8 cellular contexts compared by ENCODE assay signal in the genomic region with DNA sequence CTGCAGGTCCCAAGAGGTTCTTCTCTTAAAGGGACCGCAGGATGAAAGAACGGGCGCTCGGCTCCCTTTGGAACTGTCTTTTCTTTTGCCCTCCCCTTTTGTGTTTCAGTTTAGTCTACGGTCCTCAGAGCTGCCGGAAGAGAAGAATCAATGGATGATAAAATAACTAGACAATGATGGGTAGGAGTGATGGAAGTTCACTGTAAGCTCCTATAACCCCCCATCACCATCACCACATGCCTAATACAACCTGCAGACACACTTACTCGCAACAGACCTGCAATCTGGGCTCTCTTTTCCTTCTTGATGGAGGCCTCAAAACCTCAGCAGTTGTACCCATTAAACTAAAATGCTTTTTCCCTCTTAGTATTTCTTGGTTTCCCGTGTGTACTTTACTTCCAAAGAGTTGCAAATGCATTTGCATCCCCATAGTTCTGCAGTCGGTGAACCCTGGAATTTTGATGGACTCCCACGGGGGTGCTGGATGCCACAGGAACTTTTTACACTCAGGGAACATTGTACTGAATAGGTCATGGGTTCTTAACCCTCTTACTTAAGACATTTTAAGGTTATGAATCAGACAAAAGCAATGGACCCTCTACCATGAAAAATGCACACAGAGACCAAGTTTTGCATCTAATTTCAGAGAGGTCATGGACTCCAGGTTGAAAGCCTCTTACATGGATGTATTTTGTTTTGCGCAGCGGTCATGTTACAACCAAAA. TPM values are rescaled to one million over a fixed set of nuclear protein-coding genes. Genes with fewer than 3 reads are reported as not detected.
DNase-seq lines count a peak whose midpoint lies in the region; ATAC-seq, FAIRE-seq and TF ChIP-seq lines count a peak whose summit lies in the region.

No MANE protein-coding gene starts in this region.

- H3K4me3 Mint-ChIP-seq in activated naive CD4-positive, alpha-beta T cell treated with anti-CD3 and anti-CD28 coated beads, Interleukin-2, amount 50 U/mL, for 24 hours: peak overlapping the region; percentile 94
- H3K4me3 Mint-ChIP-seq in activated CD8-positive, alpha-beta T cell treated with anti-CD3 and anti-CD28 coated beads for 36 hours: peak overlapping the region; percentile 96

- H3K27ac ChIP-seq in keratinocyte (ENCODE audit: control insufficient read depth, insufficient read depth, low read length) (peak overlapping the region; percentile 99), transverse colon (peak overlapping the region; percentile 87 to 96 (median 90))

- peak overlapping the region; percentile 27 to 84 (median 74) for H3K4me3 ChIP-seq in keratinocyte (ENCODE audit: control insufficient read depth in 2 of 3, extremely low read depth in 1 of 3, insufficient read depth in 2 of 3, low read depth in 1 of 3, low read length in 3 of 3)
- peak overlapping the region in 3 of 4 donors; percentile 51 to 61 (median 53) for H3K4me3 ChIP-seq in transverse colon

- H3K27me3 Mint-ChIP-seq in activated naive CD4-positive, alpha-beta T cell treated with anti-CD3 and anti-CD28 coated beads, Interleukin-2, amount 50 U/mL, for 24 hours: no peaks in the 10 kb centered on the region
- H3K27me3 Mint-ChIP-seq in activated CD8-positive, alpha-beta T cell treated with anti-CD3 and anti-CD28 coated beads for 36 hours: no peaks in the 10 kb centered on the region

- H3K36me3 ChIP-seq in keratinocyte (ENCODE audit: control insufficient read depth in 2 of 2, extremely low read depth in 1 of 2, insufficient read depth in 2 of 2, low read length in 2 of 2) (peaks cover 15 to 20% of the 10 kb centered on the region in 2 experiments), transverse colon (peaks cover 0 to 8% (median 0%) of the 10 kb centered on the region in 4 donors)

- TF ChIP-seq POLR2A in transverse colon (IDR thresholded peaks at IDR 0.05): no peak

- CTCF ChIA-PET in activated CD8-positive, alpha-beta T cell treated with anti-CD3 and anti-CD28 coated beads for 36 hours (lab: Charles Lee): interaction anchor here (1.0 to 1.1 kb wide), 2 partner anchors 20 to 246 kb away, joined by 3 read pairs; no protein-coding TSS in a partner anchor

- TF ChIP-seq EP300 in transverse colon (IDR thresholded peaks at IDR 0.05; ENCODE audit: low read depth): no peak

- POLR2A ChIA-PET in activated CD8-positive, alpha-beta T cell treated with anti-CD3 and anti-CD28 coated beads for 36 hours (lab: Charles Lee): interaction anchor here (0.8 to 1.6 kb wide), 8 partner anchors 9 to 66 kb away, joined by 3 to 6 read pairs (median 3); a partner anchor contains a TSS

- dilution Hi-C loops in keratinocyte (cut with MboI; ENCODE audit: extremely low pct_ligation_motif_present, low sequenced_read_pairs): no loop called here

- peak overlapping the region; percentile 68 for H3K4me2 ChIP-seq in keratinocyte (ENCODE audit: control insufficient read depth, extremely low read depth, insufficient read depth, low read depth, low read length)

- H2AFZ ChIP-seq in keratinocyte (ENCODE audit: control insufficient read depth, low read length): peak overlapping the region; percentile 75

- H3K27ac Mint-ChIP-seq in activated naive CD4-positive, alpha-beta T cell treated with anti-CD3 and anti-CD28 coated beads, Interleukin-2, amount 50 U/mL, for 24 hours: peak overlapping the region; percentile 99
- H3K27ac Mint-ChIP-seq in activated CD8-positive, alpha-beta T cell treated with anti-CD3 and anti-CD28 coated beads for 36 hours: peak overlapping the region; percentile 94

- WGBS in transverse colon (ENCODE audit: low coverage in 1 of 2), 2 donors: 32 to 42% methylated on average over 5 to 12 of the region's 12 CpGs

- H3K79me2 ChIP-seq in keratinocyte (ENCODE audit: control insufficient read depth, insufficient read depth, low read length): no peaks in the 10 kb centered on the region

- H4K20me1 ChIP-seq in keratinocyte (ENCODE audit: control insufficient read depth, extremely low read depth, insufficient read depth, low read length): no peaks in the 10 kb centered on the region

- H3K4me1 ChIP-seq in keratinocyte (ENCODE audit: control insufficient read depth, extremely low read depth, insufficient read depth, low read length) (peaks cover 4% of the 10 kb centered on the region), transverse colon (peaks cover 0 to 17% (median 12%) of the 10 kb centered on the region in 4 donors)

- no peaks in the 10 kb centered on the region for H3K9me3 ChIP-seq in keratinocyte (ENCODE audit: control insufficient read depth, low read depth, low read length)
- H3K9me3 ChIP-seq in transverse colon: no peaks in the 10 kb centered on the region

- H3K4me1 Mint-ChIP-seq in activated naive CD4-positive, alpha-beta T cell treated with anti-CD3 and anti-CD28 coated beads, Interleukin-2, amount 50 U/mL, for 24 hours: peaks cover 45% of the 10 kb centered on the region
- H3K4me1 Mint-ChIP-seq in activated CD8-positive, alpha-beta T cell treated with anti-CD3 and anti-CD28 coated beads for 36 hours (ENCODE audit: low read depth): peaks cover 30% of the 10 kb centered on the region

- ATAC-seq in activated CD8-positive, alpha-beta T cell treated with anti-CD3 and anti-CD28 coated beads for 36 hours: peak; percentile 9
- ATAC-seq in HG03460 (IDR thresholded peaks at IDR 0.05; ENCODE audit: unreplicated experiment): no peak

- in situ Hi-C loops in transverse colon (cut with MboI; ENCODE audit: low pct_ligation_motif_present in 1 of 4, low pct_unique_long_range_greater_than_20kb in 1 of 4, low sequenced_read_pairs in 3 of 4): no loop called here

- H3K9me1 ChIP-seq in keratinocyte (ENCODE audit: control insufficient read depth, extremely low read depth, insufficient read depth, low read length): no peaks in the 10 kb centered on the region

- H3K36me3 Mint-ChIP-seq in activated naive CD4-positive, alpha-beta T cell treated with anti-CD3 and anti-CD28 coated beads, Interleukin-2, amount 50 U/mL, for 24 hours: peaks cover 8% of the 10 kb centered on the region
- H3K36me3 Mint-ChIP-seq in activated CD8-positive, alpha-beta T cell treated with anti-CD3 and anti-CD28 coated beads for 36 hours (ENCODE audit: low read depth): peaks cover 27% of the 10 kb centered on the region

- peak overlapping the region; percentile 98 for H3K9ac ChIP-seq in keratinocyte (ENCODE audit: control insufficient read depth, extremely low read depth, insufficient read depth, low read length)

- FAIRE-seq in keratinocyte (lab: Jason Lieb, UNC): no peak

- DNase-seq in activated naive CD4-positive, alpha-beta T cell (lab: John Stamatoyannopoulos, UW): no peak
- no peak for DNase-seq in activated CD8-positive, alpha-beta T cell treated with anti-CD3 and anti-CD28 coated beads for 36 hours
- DNase-seq in keratinocyte (ENCODE audit: low read depth, low spot score) (no peak), transverse colon (no peak), AG08396 (ENCODE audit: low spot score) (no peak), anterior cingulate cortex (lab: John Stamatoyannopoulos, UW) (no peak)

- intact Hi-C loops in activated CD8-positive, alpha-beta T cell treated with anti-CD3 and anti-CD28 coated beads for 36 hours (cut with micrococcal nuclease): no loop called here
- intact Hi-C loops in transverse colon (cut with DNase I; ENCODE audit: low total_unique reads): no loop called here

- H3K9me3 Mint-ChIP-seq in activated naive CD4-positive, alpha-beta T cell treated with anti-CD3 and anti-CD28 coated beads, Interleukin-2, amount 50 U/mL, for 24 hours: no peaks in the 10 kb centered on the region
- no peaks in the 10 kb centered on the region for H3K9me3 Mint-ChIP-seq in activated CD8-positive, alpha-beta T cell treated with anti-CD3 and anti-CD28 coated beads for 36 hours

- H3K27me3 ChIP-seq in keratinocyte (ENCODE audit: control insufficient read depth, extremely low read depth, insufficient read depth, low read length) (no peaks in the 10 kb centered on the region), transverse colon (no peaks in the 10 kb centered on the region)

- no peak for TF ChIP-seq CTCF in activated CD8-positive, alpha-beta T cell treated with anti-CD3 and anti-CD28 coated beads for 36 hours (IDR thresholded peaks at IDR 0.05)
- no peak for TF ChIP-seq CTCF in keratinocyte (optimal IDR thresholded peaks at IDR 0.05 in 1 of 3, IDR thresholded peaks at IDR 0.05 in 1 of 3, conservative IDR thresholded peaks at IDR 0.05 in 1 of 3; ENCODE audit: extremely low read depth in 1 of 3, insufficient read depth in 2 of 3, low read length in 3 of 3)
- TF ChIP-seq CTCF in transverse colon (IDR thresholded peaks at IDR 0.05): no peak

RNA-seq across cellular contexts. Expression of a gene that starts 0.6 kb away (rescaled TPM):
- total RNA-seq in activated CD8-positive, alpha-beta T cell treated with anti-CD3 and anti-CD28 coated beads for 36 hours: 10 to 100 TPM; 55.6 to 55.7 TPM
- 35.0 to 61.9 TPM (median 55.4 TPM) in 3 replicates for polyA plus RNA-seq in keratinocyte
- polyA plus RNA-seq in keratinocyte (2011; ENCODE audit: low read depth): 3.4 TPM
- polyA plus RNA-seq in keratinocyte (2011; cell fraction: cytosol; rRNA removed): 28.6 and 48.7 TPM in 2 replicates
- polyA plus RNA-seq in keratinocyte (2011; cell fraction: nucleus; rRNA removed): 68.3 and 71.6 TPM in 2 replicates
- 11.1 and 28.3 TPM in 2 replicates for polyA plus RNA-seq in keratinocyte (2012; ENCODE audit: low replicate concordance)
- polyA minus RNA-seq in keratinocyte: 51.3 to 174 TPM (median 62.4 TPM) in 3 replicates
- 34.5 TPM for polyA minus RNA-seq in keratinocyte (2011; cell fraction: cytosol; rRNA and poly(A)+ RNA removed)
- 31.4 and 44.1 TPM in 2 replicates for polyA minus RNA-seq in keratinocyte (2011; cell fraction: nucleus; rRNA and poly(A)+ RNA removed)
- 10 to 100 TPM; 17.7 to 61.0 (median 35.4) TPM for total RNA-seq in transverse colon

RNA-seq across cellular contexts. Expression of a gene that starts 20.5 kb away (rescaled TPM):
- total RNA-seq in activated CD8-positive, alpha-beta T cell treated with anti-CD3 and anti-CD28 coated beads for 36 hours: 10 to 100 TPM; 46.6 to 47.3 TPM
- 40.9 to 61.0 TPM (median 58.1 TPM) in 3 replicates for polyA plus RNA-seq in keratinocyte
- 22.9 TPM for polyA plus RNA-seq in keratinocyte (2011; ENCODE audit: low read depth)
- polyA plus RNA-seq in keratinocyte (2011; cell fraction: cytosol; rRNA removed): 34.5 and 38.4 TPM in 2 replicates
- 64.3 and 69.3 TPM in 2 replicates for polyA plus RNA-seq in keratinocyte (2011; cell fraction: nucleus; rRNA removed)
- 30.6 and 33.6 TPM in 2 replicates for polyA plus RNA-seq in keratinocyte (2012; ENCODE audit: low replicate concordance)
- 76.7 to 92.6 TPM (median 91.5 TPM) in 3 replicates for polyA minus RNA-seq in keratinocyte
- polyA minus RNA-seq in keratinocyte (2011; cell fraction: cytosol; rRNA and poly(A)+ RNA removed): 62.7 TPM
- polyA minus RNA-seq in keratinocyte (2011; cell fraction: nucleus; rRNA and poly(A)+ RNA removed): 49.9 and 61.5 TPM in 2 replicates
- total RNA-seq in transverse colon: 10 to 100 TPM; 68.0 to 95.9 (median 79.8) TPM

RNA-seq across cellular contexts. Expression of a gene that starts 24.8 kb away (rescaled TPM):
- not detected for total RNA-seq in activated CD8-positive, alpha-beta T cell treated with anti-CD3 and anti-CD28 coated beads for 36 hours
- polyA plus RNA-seq in keratinocyte: 3.0 to 3.9 TPM (median 3.1 TPM) in 3 replicates
- polyA plus RNA-seq in keratinocyte (2011; ENCODE audit: low read depth): 0.89 TPM
- 0.94 and 1.8 TPM in 2 replicates for polyA plus RNA-seq in keratinocyte (2011; cell fraction: cytosol; rRNA removed)
- 1.8 and 2.7 TPM in 2 replicates for polyA plus RNA-seq in keratinocyte (2011; cell fraction: nucleus; rRNA removed)
- polyA plus RNA-seq in keratinocyte (2012; ENCODE audit: low replicate concordance): 0.82 and 2.8 TPM in 2 replicates
- polyA minus RNA-seq in keratinocyte: 1.7 to 6.9 TPM (median 3.1 TPM) in 3 replicates
- not detected for polyA minus RNA-seq in keratinocyte (2011; cell fraction: cytosol; rRNA and poly(A)+ RNA removed)
- 0.53 and 1.2 TPM in 2 replicates for polyA minus RNA-seq in keratinocyte (2011; cell fraction: nucleus; rRNA and poly(A)+ RNA removed)
- 1,000 to 10,000 TPM; 1,079 to 3,856 (median 3,214) TPM for total RNA-seq in transverse colon

RNA-seq across cellular contexts. Expression of a gene that starts 51.7 kb away (rescaled TPM):
- total RNA-seq in activated CD8-positive, alpha-beta T cell treated with anti-CD3 and anti-CD28 coated beads for 36 hours: 100 to 1,000 TPM; 350 to 353 TPM
- 340 to 379 TPM (median 354 TPM) in 3 replicates for polyA plus RNA-seq in keratinocyte
- 69.1 TPM for polyA plus RNA-seq in keratinocyte (2011; ENCODE audit: low read depth)
- 351 and 417 TPM in 2 replicates for polyA plus RNA-seq in keratinocyte (2011; cell fraction: cytosol; rRNA removed)
- polyA plus RNA-seq in keratinocyte (2011; cell fraction: nucleus; rRNA removed): 388 and 398 TPM in 2 replicates
- polyA plus RNA-seq in keratinocyte (2012; ENCODE audit: low replicate concordance): 251 and 306 TPM in 2 replicates
- polyA minus RNA-seq in keratinocyte: 229 to 299 TPM (median 261 TPM) in 3 replicates
- 186 TPM for polyA minus RNA-seq in keratinocyte (2011; cell fraction: cytosol; rRNA and poly(A)+ RNA removed)
- polyA minus RNA-seq in keratinocyte (2011; cell fraction: nucleus; rRNA and poly(A)+ RNA removed): 63.7 and 72.2 TPM in 2 replicates
- total RNA-seq in transverse colon: 100 to 1,000 TPM in 3 of 4 donors, 10 to 100 TPM in 1; 84.4 to 188 (median 140) TPM

Comparison
In these comparisons a context has a peak if more than half of its experiments do, and no peak if none do; other contexts are left out.
1. RNA of a gene that starts 24.8 kb away (total RNA-seq): 1,079 to 3,856 TPM in transverse colon; not detected in activated CD8-positive, alpha-beta T cell treated with anti-CD3 and anti-CD28 coated beads for 36 hours; every median in the first group is over 1,000 times any median in the second.